Comparison of ENCODE assay signal across 14 cellular contexts in genomic region chr19:47133021-47133471, GRCh38. TPM values are rescaled to one million over a fixed set of nuclear protein-coding genes. Genes with fewer than 3 reads are reported as not detected.
DNase-seq lines count a peak whose midpoint lies in the region; ATAC-seq, FAIRE-seq and TF ChIP-seq lines count a peak whose summit lies in the region.
"Had no signal": no experiment of that assay in that cellular context is flagged by ENCODE, and none has a peak within 500 bp of the region (broad histone marks: within the 10 kb centered on the region; RNA-seq: fewer than 3 reads in every experiment).

No MANE protein-coding gene starts in this region.

- H3K27me3 ChIP-seq in K562 (ENCODE audit: control insufficient read depth in 2 of 2, insufficient read depth in 2 of 2, low read length in 2 of 2) (no peaks in the 10 kb centered on the region), suprapubic skin (no peaks in the 10 kb centered on the region)
- H3K27me3 ChIP-seq: Peyer's patch had no signal

- TF ChIP-seq POLR2A in NB4 (IDR thresholded peaks at IDR 0.05; ENCODE audit: extremely low read depth, insufficient read length): no peak
- no peak for TF ChIP-seq POLR2A in K562 (conservative IDR thresholded peaks at IDR 0.05)
- no peak for TF ChIP-seq POLR2A in suprapubic skin (IDR thresholded peaks at IDR 0.05)

- FAIRE-seq in K562 (lab: Jason Lieb, UNC): no peak
- FAIRE-seq: kidney had no signal

- H3K36me3 Mint-ChIP-seq in activated CD4-positive, alpha-beta T cell treated with anti-CD3 and anti-CD28 coated beads for 36 hours (ENCODE audit: low read depth): peaks cover 49% of the 10 kb centered on the region
- peaks cover 11% of the 10 kb centered on the region for H3K36me3 Mint-ChIP-seq in osteocyte (ENCODE audit: unreplicated experiment)

- H3K27ac Mint-ChIP-seq in activated CD4-positive, alpha-beta T cell treated with anti-CD3 and anti-CD28 coated beads for 36 hours: peak overlapping the region; percentile 34
- peak overlapping the region; percentile 97 for H3K27ac Mint-ChIP-seq in osteocyte (ENCODE audit: unreplicated experiment)

- no peak for TF ChIP-seq CTCF in NB4 (IDR thresholded peaks at IDR 0.05; ENCODE audit: low read depth, low read length)
- no peak for TF ChIP-seq CTCF in K562 (IDR thresholded peaks at IDR 0.05 in 2 of 3, conservative IDR thresholded peaks at IDR 0.05 in 1 of 3; ENCODE audit: insufficient read depth in 2 of 3, low read depth in 1 of 3, low read length in 3 of 3)
- TF ChIP-seq CTCF in osteocyte (IDR thresholded peaks at IDR 0.05): no peak
- no peak for TF ChIP-seq CTCF in suprapubic skin (IDR thresholded peaks at IDR 0.05)

- H3K36me3 ChIP-seq in K562 (ENCODE audit: control insufficient read depth, insufficient read depth, low read length) (peaks cover 53% of the 10 kb centered on the region), suprapubic skin (peaks cover 1% of the 10 kb centered on the region)
- H3K36me3 ChIP-seq: Peyer's patch had no signal

- in situ Hi-C loops in K562 (cut with MboI): no loop called here

- POLR2A ChIA-PET in activated CD4-positive, alpha-beta T cell treated with anti-CD3 and anti-CD28 coated beads for 36 hours (lab: Charles Lee): interaction anchor here (0.6 to 2.8 kb wide), 5 partner anchors 13 to 74 kb away, joined by 3 to 15 read pairs (median 3); partner anchors contain the start of gene ZC3H4
- POLR2A ChIA-PET in K562 (lab: Yijun Ruan, JAX): interaction anchor here (0.6 to 12.1 kb wide), 8 partner anchors 13 to 124 kb away, joined by 3 to 109 read pairs (median 4); partner anchors contain the start of genes CCDC9 and ZC3H4

- no peak overlapping the region for H3K27ac ChIP-seq in K562 (ENCODE audit: extremely low read depth, low read depth, low read length)
- no peak overlapping the region for H3K27ac ChIP-seq in suprapubic skin
- H3K27ac ChIP-seq: Peyer's patch had no signal

- H3K4me1 ChIP-seq in K562 (replicated peaks in 1 of 2; ENCODE audit: control insufficient read depth in 2 of 2, insufficient read depth in 2 of 2, low read length in 2 of 2): peaks cover 20 to 37% of the 10 kb centered on the region in 2 experiments; a peak in 4 of 5 replicates
- peaks cover 20% of the 10 kb centered on the region for H3K4me1 ChIP-seq in suprapubic skin

- peaks cover 47% of the 10 kb centered on the region for H3K4me1 Mint-ChIP-seq in activated CD4-positive, alpha-beta T cell treated with anti-CD3 and anti-CD28 coated beads for 36 hours
- H3K4me1 Mint-ChIP-seq in osteocyte (ENCODE audit: unreplicated experiment): peaks cover 49% of the 10 kb centered on the region

- peak overlapping the region; percentile 7 for H3K4me2 ChIP-seq in K562 (ENCODE audit: insufficient read depth, low read length)

- H3K4me3 Mint-ChIP-seq in activated CD4-positive, alpha-beta T cell treated with anti-CD3 and anti-CD28 coated beads for 36 hours: peak overlapping the region; percentile 99
- peak overlapping the region; percentile 14 for H3K4me3 Mint-ChIP-seq in osteocyte (ENCODE audit: unreplicated experiment)

- H3K9me1 ChIP-seq in K562 (ENCODE audit: control insufficient read depth, insufficient read depth, low read length): no peaks in the 10 kb centered on the region

- intact Hi-C loops in activated CD4-positive, alpha-beta T cell treated with anti-CD3 and anti-CD28 coated beads for 36 hours (cut with DNase I, micrococcal nuclease): no loop called here
- intact Hi-C loops in K562 (cut with micrococcal nuclease): loop anchor here (5.0 kb wide), 1 partner anchor 281 kb away; the partner anchor contains the start of gene AP2S1

- peaks cover 7% of the 10 kb centered on the region for H3K9me3 ChIP-seq in K562 (replicated peaks; ENCODE audit: control insufficient read depth, insufficient read depth, low read depth, low read length)
- H3K9me3 ChIP-seq in suprapubic skin: no peaks in the 10 kb centered on the region
- H3K9me3 ChIP-seq: Peyer's patch had no signal

- TF ChIP-seq EP300 in K562 (IDR thresholded peaks at IDR 0.05; ENCODE audit: low read length) (no peak), suprapubic skin (IDR thresholded peaks at IDR 0.05) (no peak)

- H3K9ac ChIP-seq in K562 (ENCODE audit: insufficient read depth in 1 of 2, low read depth in 2 of 2, low read length in 2 of 2): peak overlapping the region in 1 of 2 experiments; percentile 90; a peak in 2 of 4 replicates

- H3K27me3 Mint-ChIP-seq in activated CD4-positive, alpha-beta T cell treated with anti-CD3 and anti-CD28 coated beads for 36 hours: no peaks in the 10 kb centered on the region
- no peaks in the 10 kb centered on the region for H3K27me3 Mint-ChIP-seq in osteocyte (ENCODE audit: unreplicated experiment)

- H3K4me3 ChIP-seq in NB4 (ENCODE audit: low read depth, low read length) (peak overlapping the region; percentile 92), K562 (no peak overlapping the region), suprapubic skin (no peak overlapping the region)
- H3K4me3 ChIP-seq: Peyer's patch had no signal

- no peak overlapping the region for H2AFZ ChIP-seq in K562 (ENCODE audit: low read depth, low read length)

- CTCF ChIA-PET in activated CD4-positive, alpha-beta T cell treated with anti-CD3 and anti-CD28 coated beads for 36 hours (lab: Charles Lee): interaction anchor here (0.5 to 3.2 kb wide), 8 partner anchors 44 to 366 kb away, joined by 3 to 28 read pairs (median 4); no protein-coding TSS in a partner anchor
- CTCF ChIA-PET in K562 (lab: Yijun Ruan, JAX; ENCODE audit: low intra/inter-chr PET ratio): interaction anchor here (1.0 kb wide), 1 partner anchor 114 kb away, joined by 3 read pairs; no protein-coding TSS in a partner anchor

- peaks cover 74% of the 10 kb centered on the region for H3K79me2 ChIP-seq in K562 (ENCODE audit: control insufficient read depth, insufficient read depth, low read length)

- peaks cover 3% of the 10 kb centered on the region for H3K9me3 Mint-ChIP-seq in activated CD4-positive, alpha-beta T cell treated with anti-CD3 and anti-CD28 coated beads for 36 hours (ENCODE audit: low read depth)
- peaks cover 4% of the 10 kb centered on the region for H3K9me3 Mint-ChIP-seq in osteocyte (ENCODE audit: unreplicated experiment)

- TF ChIP-seq RAD21 in K562 (CRISPR knock-in tag; conservative IDR thresholded peaks at IDR 0.05 in 1 of 2, IDR thresholded peaks at IDR 0.05 in 1 of 2): no peak

- TSS peak; percentile 23 for BruUV-seq in K562 (replicated peaks; lab: Mats Ljungman, UMichigan)

- WGBS in K562 (ENCODE audit: insufficient coverage, low coverage, missing lambda C conversion rate): 76% methylated on average over 11 of the region's 11 CpGs
- 80% methylated on average over 11 of the region's 11 CpGs for WGBS in suprapubic skin

- no peak for DNase-seq in activated CD4-positive, alpha-beta T cell treated with anti-CD3 and anti-CD28 coated beads for 36 hours
- DNase-seq in activated CD4-positive, alpha-beta T cell treated with anti-CD3 and anti-CD28 coated beads, Interleukin-2, amount 50 U/mL, for 1 hour: no peak
- DNase-seq in NB4 (ENCODE audit: low read depth): no peak
- DNase-seq in K562 (ENCODE audit: extremely low read depth in 1 of 4, low spot score in 3 of 4): no peak
- DNase-seq in osteocyte (ENCODE audit: extremely low spot score, unreplicated experiment): no peak
- no peak for DNase-seq in NCI-H187 (lab: John Stamatoyannopoulos, UW)
- DNase-seq in suprapubic skin (ENCODE audit: low spot score in 2 of 2): no peak
- DNase-seq: HCEC 1CT; kidney; NCI-H1105; Peyer's patch; stimulated activated CD4-positive, alpha-beta T cell treated with anti-CD3 and anti-CD28 coated beads, Interleukin-2, amount 100 ng/mL, for 48 hours had no signal

- no peaks in the 10 kb centered on the region; the same call in 1 of the 2 replicates for H4K20me1 ChIP-seq in K562 (replicated peaks; ENCODE audit: control insufficient read depth, insufficient read depth, low read length)

- ATAC-seq in activated CD4-positive, alpha-beta T cell treated with anti-CD3 and anti-CD28 coated beads for 36 hours: no peak
- no peak for ATAC-seq in K562
- no peak for ATAC-seq in HG02571 (IDR thresholded peaks at IDR 0.05; ENCODE audit: unreplicated experiment)
- ATAC-seq: activated CD4-positive, CD25-positive, alpha-beta regulatory T cell treated with anti-CD3 and anti-CD28 coated beads, Interleukin-2, amount 50 U/mL, for 24 hours had no signal

RNA-seq across cellular contexts. Expression of gene SAE1, which starts 2.4 kb away (rescaled TPM):
- total RNA-seq in activated CD4-positive, alpha-beta T cell treated with anti-CD3 and anti-CD28 coated beads for 36 hours: 100 to 1,000 TPM; 143 to 156 TPM
- total RNA-seq in K562 (2011; cell fraction: chromatin; rRNA removed; ENCODE audit: low replicate concordance): 86.7 and 121 TPM in 2 replicates
- 37.9 and 42.4 TPM in 2 replicates for total RNA-seq in K562 (2011; cell fraction: nucleolus; rRNA removed)
- total RNA-seq in K562 (2011; cell fraction: nucleoplasm; rRNA removed): 54.9 and 55.4 TPM in 2 replicates
- total RNA-seq in K562 (2014; rRNA removed) (194 and 213 TPM in 2 replicates), K562 (2014; rRNA removed; fragmentation: Illumina TruSeq; extraction: Trizol) (215 and 244 TPM in 2 replicates), K562 (2015; rRNA removed; fragmentation: Illumina TruSeq; extraction: Trizol) (220 and 231 TPM in 2 replicates), K562 (2021) (205 and 217 TPM in 2 replicates), osteocyte (96.6 and 110 TPM in 2 replicates), suprapubic skin (10 to 100 TPM; 22.4 to 51.9 (median 44.7) TPM)
- polyA plus RNA-seq in K562 (2011; rRNA removed) (199 and 297 TPM in 2 replicates), K562 (2014; fragmentation: Illumina TruSeq; extraction: Trizol) (293 and 299 TPM in 2 replicates), K562 (2014; fragmentation: Nextera tagmentation; extraction: Ambion mirVana) (100 to 1,000 TPM in 1 of 2 experiments, 10 to 100 TPM in 1; 82.8 to 133 TPM), K562 (2014; rRNA removed) (250 and 273 TPM in 2 replicates)
- 175 and 205 TPM in 2 replicates for polyA plus RNA-seq in K562 (2011; cell fraction: cytosol; rRNA removed)
- polyA plus RNA-seq in K562 (2011; cell fraction: nucleus; rRNA removed): 41.2 and 60.5 TPM in 2 replicates
- polyA plus RNA-seq in K562 (2012): 207 and 215 TPM in 2 replicates
- 138 and 156 TPM in 2 replicates for polyA minus RNA-seq in K562 (2011; rRNA and poly(A)+ RNA removed)
- polyA minus RNA-seq in K562 (2011; cell fraction: cytosol; rRNA and poly(A)+ RNA removed): 63.5 and 64.3 TPM in 2 replicates
- 11.0 and 20.4 TPM in 2 replicates for polyA minus RNA-seq in K562 (2011; cell fraction: nucleus; rRNA and poly(A)+ RNA removed)

RNA-seq across cellular contexts. Expression of gene ZC3H4, which starts 19.5 kb away (rescaled TPM):
- total RNA-seq in activated CD4-positive, alpha-beta T cell treated with anti-CD3 and anti-CD28 coated beads for 36 hours: 100 to 1,000 TPM in 1 of 2 experiments, 10 to 100 TPM in 1; 88.6 to 128 TPM
- 66.1 and 83.6 TPM in 2 replicates for total RNA-seq in K562 (2011; cell fraction: chromatin; rRNA removed; ENCODE audit: low replicate concordance)
- 24.1 and 34.0 TPM in 2 replicates for total RNA-seq in K562 (2011; cell fraction: nucleolus; rRNA removed)
- total RNA-seq in K562 (2011; cell fraction: nucleoplasm; rRNA removed): 30.9 TPM in 2 replicates
- total RNA-seq in K562 (2014; rRNA removed): 18.3 and 26.0 TPM in 2 replicates
- 19.6 and 24.1 TPM in 2 replicates for total RNA-seq in K562 (2014; rRNA removed; fragmentation: Illumina TruSeq; extraction: Trizol)
- 13.2 and 19.1 TPM in 2 replicates for total RNA-seq in K562 (2015; rRNA removed; fragmentation: Illumina TruSeq; extraction: Trizol)
- total RNA-seq in K562 (2021): 59.5 and 75.6 TPM in 2 replicates
- 4.0 and 5.3 TPM in 2 replicates for polyA plus RNA-seq in K562 (2011; rRNA removed)
- polyA plus RNA-seq in K562 (2011; cell fraction: cytosol; rRNA removed): 2.2 and 3.7 TPM in 2 replicates
- polyA plus RNA-seq in K562 (2011; cell fraction: nucleus; rRNA removed): 14.1 and 22.9 TPM in 2 replicates
- polyA plus RNA-seq in K562 (2012): 11.1 and 39.1 TPM in 2 replicates
- 33.5 and 33.7 TPM in 2 replicates for polyA plus RNA-seq in K562 (2014; fragmentation: Illumina TruSeq; extraction: Trizol)
- polyA plus RNA-seq in K562 (2014; fragmentation: Nextera tagmentation; extraction: Ambion mirVana): 1 to 10 TPM; 2.2 to 8.0 TPM
- polyA plus RNA-seq in K562 (2014; rRNA removed): 14.4 and 17.6 TPM in 2 replicates
- 14.0 and 14.6 TPM in 2 replicates for polyA minus RNA-seq in K562 (2011; rRNA and poly(A)+ RNA removed)
- 23.3 and 31.7 TPM in 2 replicates for polyA minus RNA-seq in K562 (2011; cell fraction: cytosol; rRNA and poly(A)+ RNA removed)
- 7.5 and 15.8 TPM in 2 replicates for polyA minus RNA-seq in K562 (2011; cell fraction: nucleus; rRNA and poly(A)+ RNA removed)
- total RNA-seq in osteocyte: 53.1 and 60.2 TPM in 2 replicates
- 10 to 100 TPM; 24.2 to 42.8 (median 31.7) TPM for total RNA-seq in suprapubic skin
